23 cellular contexts compared by ENCODE assay signal in the genomic region with DNA sequence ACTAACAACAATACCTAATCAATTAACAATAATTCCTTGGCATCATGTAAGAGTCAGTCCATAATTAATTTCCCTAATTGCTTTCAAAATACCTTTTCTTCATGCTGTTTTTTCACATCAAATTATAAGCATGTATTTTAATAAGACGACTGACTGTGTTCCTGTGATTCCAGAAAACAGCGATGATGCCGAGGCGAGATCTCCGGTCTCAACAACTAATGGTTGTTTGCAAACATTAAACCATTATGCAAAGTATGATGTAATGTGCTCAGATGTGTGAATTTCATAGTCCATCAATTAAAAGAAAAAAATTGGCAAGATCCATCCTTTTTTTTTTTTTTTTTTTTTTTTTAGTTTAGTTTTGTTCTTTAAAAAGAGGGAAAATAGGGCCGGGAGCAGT.
"Had no signal": no experiment of that assay in that cellular context is flagged by ENCODE, and none has a peak within 500 bp of the region (broad histone marks: within the 10 kb centered on the region; RNA-seq: fewer than 3 reads in every experiment).

No MANE protein-coding gene starts in this region.

- H3K27ac ChIP-seq: HL-60, RWPE1 had no signal

- ATAC-seq: Panc1, PC-3 had no signal

- H3K9me3 Mint-ChIP-seq: IgD-negative memory B cell had no signal

- H3K36me3 Mint-ChIP-seq: IgD-negative memory B cell had no signal

- H3K27ac Mint-ChIP-seq: IgD-negative memory B cell had no signal

- H3K9me3 ChIP-seq: SK-N-SH had no signal

- H3K4me3 Mint-ChIP-seq: IgD-negative memory B cell had no signal

- DNase-seq: KBM-7, MV-4-11, NCI-H1048, NCI-H1105, NCI-H1417 treated with DMSO at 0.1 percent for 48 hours, NCI-H146, NCI-H187, NCI-H2029, NCI-H2081 treated with DMSO at 0.1 percent for 48 hours, NCI-H2171, NCI-H226, NCI-H446, NCI-H510A, NCI-H524 treated with DMSO at 0.1 percent for 48 hours, NCI-H69, NCI-H774, PC-3, SHP77, SK-N-SH had no signal

- H3K27me3 Mint-ChIP-seq: IgD-negative memory B cell had no signal
